Comparison of ENCODE assay signal across 27 cellular contexts in the genomic region with DNA sequence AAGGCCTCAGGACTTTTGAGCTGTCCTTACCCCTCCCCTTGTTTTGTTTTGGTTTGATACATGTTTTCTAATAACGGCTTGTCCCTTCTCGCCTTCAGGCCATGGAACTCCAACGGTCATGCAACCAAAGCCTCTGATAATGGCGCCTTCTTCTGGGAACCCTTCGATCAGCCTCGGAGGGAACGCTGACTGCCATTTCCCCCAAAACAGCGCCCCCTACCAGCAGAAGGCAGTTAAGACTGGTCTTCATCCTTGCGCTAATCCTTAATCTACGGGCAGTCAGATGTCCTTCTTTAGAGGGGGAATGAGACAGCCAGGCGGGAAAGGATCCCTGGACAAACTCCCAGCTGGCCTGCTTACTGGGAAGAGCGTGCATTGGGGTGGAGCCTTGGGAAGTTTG.
A peak's percentile ranks its signal among the peaks of the same experiment; 100 is the strongest.
DNase-seq lines count a peak whose midpoint lies in the region; ATAC-seq and TF ChIP-seq lines count a peak whose summit lies in the region.
"Had no signal": no experiment of that assay in that cellular context is flagged by ENCODE, and none has a peak within 500 bp of the region (broad histone marks: within the 10 kb centered on the region; RNA-seq: fewer than 3 reads in every experiment).

No MANE protein-coding gene starts in this region.

- H3K27ac ChIP-seq in KMS-11 (no peak overlapping the region), VCaP (no peak overlapping the region), neural progenitor cell (no peak overlapping the region)
- H3K27ac ChIP-seq: prostate gland, SJCRH30, skin epidermis, upper lobe of left lung had no signal

- H3K9me3 ChIP-seq in neural progenitor cell (ENCODE audit: low read depth): peaks cover 10% of the 10 kb centered on the region
- H3K9me3 ChIP-seq: HAP-1, prostate gland, SJCRH30, upper lobe of left lung had no signal

- H3K27me3 Mint-ChIP-seq in neural progenitor cell (ENCODE audit: insufficient read depth, low read depth): peaks cover 3% of the 10 kb centered on the region

- H2AFZ ChIP-seq in KMS-11 (ENCODE audit: low read depth) (no peak overlapping the region), neural progenitor cell (replicated peaks) (no peak overlapping the region)

- no peaks in the 10 kb centered on the region for H3K36me3 Mint-ChIP-seq in neural progenitor cell

- H3K4me3 ChIP-seq in GM06990 (replicated peaks; ENCODE audit: low read depth, low read length) (no peak overlapping the region), KMS-11 (IDR thresholded peaks at IDR 0.05; ENCODE audit: insufficient read depth, low read depth, low read length) (no peak overlapping the region), neural progenitor cell (no peak overlapping the region)
- H3K4me3 ChIP-seq: HAP-1, mucosa of descending colon, prostate gland, SJCRH30, skin epidermis, upper lobe of left lung had no signal

- peaks cover 11% of the 10 kb centered on the region for H3K4me1 Mint-ChIP-seq in neural progenitor cell

- H3K27me3 ChIP-seq in GM06990 (replicated peaks; ENCODE audit: control insufficient read depth, insufficient read depth, low read length): no peaks in the 10 kb centered on the region
- H3K27me3 ChIP-seq in KMS-11 (ENCODE audit: insufficient read depth, low read depth): no peaks in the 10 kb centered on the region
- H3K27me3 ChIP-seq in neural progenitor cell: no peaks in the 10 kb centered on the region
- H3K27me3 ChIP-seq: SJCRH30, upper lobe of left lung had no signal

- ATAC-seq in activated CD4-positive, CD25-positive, alpha-beta regulatory T cell treated with anti-CD3 and anti-CD28 coated beads, Interleukin-2, amount 50 U/mL, for 24 hours: no peak
- ATAC-seq: activated T-cell treated with anti-CD3 and anti-CD28 coated beads, Interleukin-2, amount 50 U/mL, for 4 hours; left ventricle myocardium superior; mucosa of descending colon had no signal

- H3K4me3 Mint-ChIP-seq in neural progenitor cell: no peak overlapping the region
- H3K4me3 Mint-ChIP-seq: activated naive CD4-positive, alpha-beta T cell treated with anti-CD3 and anti-CD28 coated beads for 36 hours; activated T-cell treated with anti-CD3 and anti-CD28 coated beads, Interleukin-2, amount 50 U/mL, for 4 hours; stimulated activated naive CD8-positive, alpha-beta T cell treated with anti-CD3 and anti-CD28 coated beads, Interleukin-15, Interleukin-2, amounts not matched to agents 100 ng/mL and 50 ng/mL, for 24 hours had no signal

- peaks cover 10% of the 10 kb centered on the region for H3F3A ChIP-seq in neural progenitor cell (ENCODE audit: low read depth)

- H3K4me2 ChIP-seq in KMS-11 (no peak overlapping the region), neural progenitor cell (no peak overlapping the region)

- H3K36me3 ChIP-seq in GM06990 (ENCODE audit: control insufficient read depth, insufficient read depth, low read length): no peaks in the 10 kb centered on the region
- H3K36me3 ChIP-seq in KMS-11 (ENCODE audit: insufficient read depth): no peaks in the 10 kb centered on the region
- H3K36me3 ChIP-seq in neural progenitor cell: no peaks in the 10 kb centered on the region
- H3K36me3 ChIP-seq: HAP-1, prostate gland, SJCRH30, upper lobe of left lung had no signal

- TF ChIP-seq CTCF in GM06990 (IDR thresholded peaks at IDR 0.05; ENCODE audit: insufficient read depth, low read length, poor library complexity, severe bottlenecking) (peak; percentile 23), KMS-11 (conservative IDR thresholded peaks at IDR 0.05; ENCODE audit: low read depth, low read length) (peak; percentile 36; the same call in 1 of the 2 replicates), VCaP (conservative IDR thresholded peaks at IDR 0.05) (0 out of 2 replicates have a peak, but pooled peaks have one; percentile 7), neural progenitor cell (IDR thresholded peaks at IDR 0.05) (peak; percentile 36)

- H3K27ac Mint-ChIP-seq in neural progenitor cell: no peak overlapping the region
- H3K27ac Mint-ChIP-seq: activated naive CD4-positive, alpha-beta T cell treated with anti-CD3 and anti-CD28 coated beads for 36 hours; stimulated activated naive CD8-positive, alpha-beta T cell treated with anti-CD3 and anti-CD28 coated beads, Interleukin-15, Interleukin-2, amounts not matched to agents 100 ng/mL and 50 ng/mL, for 24 hours had no signal

- H4K20me1 ChIP-seq in KMS-11 (ENCODE audit: insufficient read depth): no peaks in the 10 kb centered on the region
- H4K20me1 ChIP-seq in neural progenitor cell (ENCODE audit: low read depth): no peaks in the 10 kb centered on the region

- DNase-seq in GM06990 (ENCODE audit: extremely low read depth, insufficient read length) (no peak), neural progenitor cell (ENCODE audit: low spot score) (peak; percentile 22), DMS153 (lab: John Stamatoyannopoulos, UW) (no peak), NOMO-1 treated with DMSO at 0.1 percent for 48 hours (lab: John Stamatoyannopoulos, UW; ENCODE audit: unreplicated experiment) (no peak)
- DNase-seq: activated CD4-positive, CD25-positive, alpha-beta regulatory T cell; activated naive CD4-positive, alpha-beta T cell treated with anti-CD3 and anti-CD28 coated beads for 36 hours; activated T-cell treated with anti-CD3 and anti-CD28 coated beads, Interleukin-2, amount 50 U/mL, for 4 hours; anterior cingulate cortex; Calu3; caudate nucleus; dermis blood vessel endothelial cell; GF-D8; left ventricle myocardium superior; mucosa of descending colon; NCI-H1436; NCI-H748 treated with DMSO at 0.1 percent for 48 hours; stimulated activated CD4-positive, alpha-beta T cell treated with anti-CD3 and anti-CD28 coated beads, Interleukin-2, amount 100 ng/mL, for 48 hours; T-helper 2 cell; upper lobe of left lung had no signal

- H3K9me3 Mint-ChIP-seq in neural progenitor cell: no peaks in the 10 kb centered on the region
- H3K9me3 Mint-ChIP-seq: activated naive CD4-positive, alpha-beta T cell treated with anti-CD3 and anti-CD28 coated beads for 36 hours; activated T-cell treated with anti-CD3 and anti-CD28 coated beads, Interleukin-2, amount 50 U/mL, for 4 hours; stimulated activated naive CD8-positive, alpha-beta T cell treated with anti-CD3 and anti-CD28 coated beads, Interleukin-15, Interleukin-2, amounts not matched to agents 100 ng/mL and 50 ng/mL, for 24 hours had no signal

- H3K79me2 ChIP-seq in KMS-11 (ENCODE audit: insufficient read depth, low read depth) (no peaks in the 10 kb centered on the region), neural progenitor cell (ENCODE audit: low read depth) (no peaks in the 10 kb centered on the region)

- H3K9ac ChIP-seq in KMS-11 (no peak overlapping the region), neural progenitor cell (no peak overlapping the region)

- H3K4me1 ChIP-seq in KMS-11 (ENCODE audit: low read depth, poor library complexity, severe bottlenecking) (no peaks in the 10 kb centered on the region), neural progenitor cell (no peaks in the 10 kb centered on the region)
- H3K4me1 ChIP-seq: HAP-1, prostate gland, SJCRH30, upper lobe of left lung had no signal
